12 cellular contexts compared by ENCODE assay signal in the genomic region with DNA sequence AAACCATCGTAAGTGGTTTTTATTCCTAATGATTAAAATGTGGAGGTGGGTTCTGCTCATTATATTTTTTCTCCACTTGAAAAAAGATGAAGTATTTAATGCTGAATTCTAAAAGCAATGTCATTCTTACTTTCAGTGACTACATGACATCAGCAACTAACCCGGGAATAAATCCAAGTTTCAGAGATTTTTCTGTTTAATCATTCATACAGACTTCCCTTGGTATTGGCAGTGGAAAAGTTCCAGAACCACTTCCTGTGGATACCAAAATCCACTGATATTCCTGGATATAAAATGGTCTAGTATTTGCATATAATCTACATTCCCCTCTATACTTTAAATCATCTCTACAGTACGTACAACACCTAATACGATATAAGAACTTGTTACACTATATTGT.
A peak's percentile ranks its signal among the peaks of the same experiment; 100 is the strongest.
DNase-seq lines count a peak whose midpoint lies in the region; ATAC-seq and TF ChIP-seq lines count a peak whose summit lies in the region.
"Had no signal": no experiment of that assay in that cellular context is flagged by ENCODE, and none has a peak within 500 bp of the region (broad histone marks: within the 10 kb centered on the region; RNA-seq: fewer than 3 reads in every experiment).

No MANE protein-coding gene starts in this region.

- no peaks in the 10 kb centered on the region for H4K20me1 ChIP-seq in BLaER1

- H3K36me3 Mint-ChIP-seq in activated CD4-positive, alpha-beta T cell treated with anti-CD3 and anti-CD28 coated beads for 36 hours (ENCODE audit: low read depth): no peaks in the 10 kb centered on the region
- peaks cover 3% of the 10 kb centered on the region for H3K36me3 Mint-ChIP-seq in activated naive CD8-positive, alpha-beta T cell treated with anti-CD3 and anti-CD28 coated beads, Interleukin-2, amount 50 U/mL, for 24 hours (ENCODE audit: low read depth)

- peaks cover 19% of the 10 kb centered on the region for H3K9me3 ChIP-seq in BLaER1
- H3K9me3 ChIP-seq in psoas muscle: no peaks in the 10 kb centered on the region
- H3K9me3 ChIP-seq: neutrophil had no signal

- H3K27ac ChIP-seq in BLaER1: no peak overlapping the region
- H3K27ac ChIP-seq in psoas muscle: peak overlapping the region; percentile 90
- H3K27ac ChIP-seq: hepatocyte, neutrophil had no signal

- no peaks in the 10 kb centered on the region for H3K36me3 ChIP-seq in BLaER1
- no peaks in the 10 kb centered on the region for H3K36me3 ChIP-seq in psoas muscle (ENCODE audit: insufficient read depth in 1 of 2, low read depth in 1 of 2)
- H3K36me3 ChIP-seq: neutrophil had no signal

- H3K4me1 Mint-ChIP-seq in activated CD4-positive, alpha-beta T cell treated with anti-CD3 and anti-CD28 coated beads for 36 hours: peaks cover 16% of the 10 kb centered on the region
- H3K4me1 Mint-ChIP-seq in activated naive CD8-positive, alpha-beta T cell treated with anti-CD3 and anti-CD28 coated beads, Interleukin-2, amount 50 U/mL, for 24 hours: peaks cover 23% of the 10 kb centered on the region

- WGBS in psoas muscle, 3 donors: 49 to 59% (median 50%) methylated on average over 4 of the region's 4 CpGs

- POLR2A ChIA-PET in activated CD4-positive, alpha-beta T cell treated with anti-CD3 and anti-CD28 coated beads for 36 hours (lab: Charles Lee): no interaction called here

- H3K4me1 ChIP-seq in BLaER1 (peaks cover 23% of the 10 kb centered on the region), psoas muscle (peaks cover 70% of the 10 kb centered on the region)

- H3K27me3 ChIP-seq in BLaER1 (no peaks in the 10 kb centered on the region), psoas muscle (ENCODE audit: insufficient read depth in 3 of 3, low read length in 2 of 3) (no peaks in the 10 kb centered on the region)
- H3K27me3 ChIP-seq: hepatocyte, neutrophil had no signal

- intact Hi-C loops in psoas muscle (cut with DNase I): loop anchor here in 1 of 2 donors (5.0 kb wide), 1 partner anchor 34 kb away; no protein-coding TSS in a partner anchor
- intact Hi-C loops in activated CD4-positive, alpha-beta T cell treated with anti-CD3 and anti-CD28 coated beads for 36 hours (cut with DNase I, micrococcal nuclease): no loop called here

- peaks cover 22% of the 10 kb centered on the region for H3K27me3 Mint-ChIP-seq in activated CD4-positive, alpha-beta T cell treated with anti-CD3 and anti-CD28 coated beads for 36 hours
- peaks cover 20% of the 10 kb centered on the region for H3K27me3 Mint-ChIP-seq in activated naive CD8-positive, alpha-beta T cell treated with anti-CD3 and anti-CD28 coated beads, Interleukin-2, amount 50 U/mL, for 24 hours

- H3K4me2 ChIP-seq in BLaER1: peak overlapping the region; percentile 41; the same call in 1 of the 2 replicates
- H3K4me2 ChIP-seq: hepatocyte had no signal

- H3K9me3 Mint-ChIP-seq in activated CD4-positive, alpha-beta T cell treated with anti-CD3 and anti-CD28 coated beads for 36 hours (ENCODE audit: low read depth): peaks cover 6% of the 10 kb centered on the region
- H3K9me3 Mint-ChIP-seq in activated naive CD8-positive, alpha-beta T cell treated with anti-CD3 and anti-CD28 coated beads, Interleukin-2, amount 50 U/mL, for 24 hours: peaks cover 11% of the 10 kb centered on the region

- H3K4me3 Mint-ChIP-seq in activated CD4-positive, alpha-beta T cell treated with anti-CD3 and anti-CD28 coated beads for 36 hours: no peak overlapping the region
- no peak overlapping the region for H3K4me3 Mint-ChIP-seq in activated naive CD8-positive, alpha-beta T cell treated with anti-CD3 and anti-CD28 coated beads, Interleukin-2, amount 50 U/mL, for 24 hours

- H3K27ac Mint-ChIP-seq in activated CD4-positive, alpha-beta T cell treated with anti-CD3 and anti-CD28 coated beads for 36 hours: no peak overlapping the region
- H3K27ac Mint-ChIP-seq in activated naive CD8-positive, alpha-beta T cell treated with anti-CD3 and anti-CD28 coated beads, Interleukin-2, amount 50 U/mL, for 24 hours: no peak overlapping the region

- ATAC-seq in psoas muscle: no peak
- ATAC-seq in activated CD4-positive, alpha-beta T cell treated with anti-CD3 and anti-CD28 coated beads for 36 hours: no peak
- ATAC-seq in activated naive CD8-positive, alpha-beta T cell treated with anti-CD3 and anti-CD28 coated beads, Interleukin-2, amount 50 U/mL, for 24 hours: no peak

- DNase-seq in NCI-H446 (lab: John Stamatoyannopoulos, UW) (peak; percentile 31 to 70), epithelial cell of esophagus (ENCODE audit: low read depth) (peak; percentile 53), psoas muscle (no peak), NCI-H345 (lab: John Stamatoyannopoulos, UW) (no peak)
- no peak for DNase-seq in activated CD4-positive, alpha-beta T cell treated with anti-CD3 and anti-CD28 coated beads for 36 hours
- no peak for DNase-seq in activated naive CD8-positive, alpha-beta T cell treated with anti-CD3 and anti-CD28 coated beads, Interleukin-2, amount 50 U/mL, for 24 hours
- no peak for DNase-seq in activated effector memory CD4-positive, alpha-beta T cell treated with anti-CD3 and anti-CD28 coated beads, Interleukin-2, amount 50 U/mL, for 16 hours
- DNase-seq: activated gamma-delta T cell, DMS79 treated with DMSO at 0.1 percent for 48 hours had no signal

- H3K9ac ChIP-seq in BLaER1: no peak overlapping the region

- H3K4me3 ChIP-seq in BLaER1: no peak overlapping the region
- H3K4me3 ChIP-seq in epithelial cell of esophagus (ENCODE audit: low read length): no peak overlapping the region
- H3K4me3 ChIP-seq in psoas muscle: no peak overlapping the region
- H3K4me3 ChIP-seq: hepatocyte had no signal

- TF ChIP-seq CTCF in epithelial cell of esophagus (IDR thresholded peaks at IDR 0.05; ENCODE audit: insufficient read depth, low read depth, low read length, missing control alignments) (no peak), psoas muscle (IDR thresholded peaks at IDR 0.05) (no peak)

- CTCF ChIA-PET in activated CD4-positive, alpha-beta T cell treated with anti-CD3 and anti-CD28 coated beads for 36 hours (lab: Charles Lee): no interaction called here

Comparison
In these comparisons a context has a peak if more than half of its experiments do, and no peak if none do; other contexts are left out.
1. DNase-seq: peak in NCI-H446 (2 of 2) and epithelial cell of esophagus (single experiment); none in psoas muscle (0 of 2), activated CD4-positive, alpha-beta T cell treated with anti-CD3 and anti-CD28 coated beads for 36 hours (single experiment), activated naive CD8-positive, alpha-beta T cell treated with anti-CD3 and anti-CD28 coated beads, Interleukin-2, amount 50 U/mL, for 24 hours (single experiment), activated effector memory CD4-positive, alpha-beta T cell treated with anti-CD3 and anti-CD28 coated beads, Interleukin-2, amount 50 U/mL, for 16 hours (single experiment) and NCI-H345 (single experiment).